9 cellular contexts compared by ENCODE assay signal in genomic region chr3:100496711-100497261, GRCh38. TPM values are rescaled to one million over a fixed set of nuclear protein-coding genes. Genes with fewer than 3 reads are reported as not detected.
DNase-seq lines count a peak whose midpoint lies in the region; ATAC-seq and TF ChIP-seq lines count a peak whose summit lies in the region.
"Had no signal": no experiment of that assay in that cellular context is flagged by ENCODE, and none has a peak within 500 bp of the region (broad histone marks: within the 10 kb centered on the region; RNA-seq: fewer than 3 reads in every experiment).

No MANE protein-coding gene starts in this region.

- H3K4me3 Mint-ChIP-seq in osteocyte (ENCODE audit: unreplicated experiment), result no peak overlapping the region

- H2AK5ac ChIP-seq in neuronal stem cell (ENCODE audit: low read depth, low read length), result no peak overlapping the region

- no peaks in the 10 kb centered on the region for H3K9me3 Mint-ChIP-seq in osteocyte (ENCODE audit: unreplicated experiment)

- ATAC-seq in GM21447 (IDR thresholded peaks at IDR 0.05; ENCODE audit: unreplicated experiment) (peak; percentile 50), HG03520 (IDR thresholded peaks at IDR 0.05; ENCODE audit: unreplicated experiment) (peak; percentile 35), left cardiac atrium (no peak)

- H3K4ac ChIP-seq in neuronal stem cell (ENCODE audit: low read length), result no peak overlapping the region

- H2BK120ac ChIP-seq in neuronal stem cell (ENCODE audit: low read depth, low read length), result no peak overlapping the region

- no peak overlapping the region for H3K14ac ChIP-seq in neuronal stem cell (ENCODE audit: low read length)

- no peak overlapping the region for H3K4me2 ChIP-seq in neuronal stem cell (ENCODE audit: insufficient read depth, low read length, poor library complexity, severe bottlenecking)

- H3K23ac ChIP-seq in neuronal stem cell (ENCODE audit: low read depth, low read length, poor library complexity), result no peak overlapping the region

- H3K4me3 ChIP-seq in cardiac fibroblast (replicated peaks in 1 of 2; ENCODE audit: low read depth in 2 of 2, low read length in 2 of 2), result no peak overlapping the region
- no peak overlapping the region for H3K4me3 ChIP-seq in neuronal stem cell (ENCODE audit: low read length in 2 of 2)

- peaks cover 0 to 12% (median 0%) of the 10 kb centered on the region in 3 experiments for H3K27me3 ChIP-seq in neuronal stem cell (ENCODE audit: control insufficient read depth in 3 of 3, insufficient read depth in 3 of 3, low read depth in 1 of 3, low read length in 3 of 3)

- H2BK15ac ChIP-seq in neuronal stem cell (ENCODE audit: low read length), result no peak overlapping the region

- no peak overlapping the region for H2BK12ac ChIP-seq in neuronal stem cell (ENCODE audit: low read length)

- H3K4me1 ChIP-seq in neuronal stem cell (ENCODE audit: control insufficient read depth in 2 of 2, insufficient read depth in 1 of 2, low read depth in 1 of 2, low read length in 2 of 2), result peaks cover 0 to under 1% of the 10 kb centered on the region in 2 donors

- peaks cover 2% of the 10 kb centered on the region for H3K36me3 Mint-ChIP-seq in osteocyte (ENCODE audit: unreplicated experiment)

- no peaks in the 10 kb centered on the region for H3K9me3 ChIP-seq in neuronal stem cell (replicated peaks in 1 of 2; ENCODE audit: control insufficient read depth in 2 of 2, insufficient read depth in 1 of 2, low read depth in 1 of 2, low read length in 2 of 2)
- H3K9me3 ChIP-seq: Caco-2 had no signal

- peaks cover 28% of the 10 kb centered on the region for H3K4me1 Mint-ChIP-seq in osteocyte (ENCODE audit: unreplicated experiment)

- intact Hi-C loops in left cardiac atrium (cut with DNase I), result no loop called here

- H3K36me3 ChIP-seq in neuronal stem cell (replicated peaks in 1 of 2; ENCODE audit: control insufficient read depth in 2 of 2, insufficient read depth in 2 of 2, low read length in 2 of 2), result no peaks in the 10 kb centered on the region

- H4K8ac ChIP-seq in neuronal stem cell (ENCODE audit: low read depth, low read length), result no peak overlapping the region

- TF ChIP-seq CTCF in cardiac fibroblast (IDR thresholded peaks at IDR 0.05; ENCODE audit: low read depth, low read length) (no peak), osteocyte (IDR thresholded peaks at IDR 0.05) (no peak)

- no peak overlapping the region for H3K27ac Mint-ChIP-seq in osteocyte (ENCODE audit: unreplicated experiment)

- H3K27me3 Mint-ChIP-seq in osteocyte (ENCODE audit: unreplicated experiment), result no peaks in the 10 kb centered on the region

- no peak overlapping the region for H4K91ac ChIP-seq in neuronal stem cell (ENCODE audit: low read depth, low read length, poor library complexity)

- no peak overlapping the region for H3K27ac ChIP-seq in neuronal stem cell (replicated peaks; ENCODE audit: low read length)

- peak; percentile 40 for DNase-seq in AG20443 (ENCODE audit: low spot score)
- peak; percentile 69 to 87 for DNase-seq in cardiac fibroblast (ENCODE audit: low read depth in 2 of 2)
- no peak for DNase-seq in left cardiac atrium
- no peak for DNase-seq in osteocyte (ENCODE audit: extremely low spot score, unreplicated experiment)
- no peak for DNase-seq in neuronal stem cell (ENCODE audit: low spot score)
- no peak for DNase-seq in dermis blood vessel endothelial cell
- DNase-seq: Caco-2 had no signal

- H3K9ac ChIP-seq in neuronal stem cell (ENCODE audit: low read depth, low read length, poor library complexity), result no peak overlapping the region

- no peaks in the 10 kb centered on the region for H3K79me1 ChIP-seq in neuronal stem cell (ENCODE audit: low read depth, low read length)

- H3K18ac ChIP-seq in neuronal stem cell (ENCODE audit: low read length), result no peak overlapping the region

- H2AFZ ChIP-seq in neuronal stem cell (ENCODE audit: low read length), result no peak overlapping the region

- no peak overlapping the region for H2BK5ac ChIP-seq in neuronal stem cell (ENCODE audit: low read length)

RNA-seq across cellular contexts. Expression of gene TMEM45A, which starts 4.4 kb away (rescaled TPM):
- total RNA-seq in left cardiac atrium (10 to 100 TPM; 12.3 to 15.3 TPM), osteocyte (29.1 and 30.6 TPM in 2 replicates), dermis blood vessel endothelial cell (9.0 and 16.1 TPM in 2 replicates)
- 10.4 TPM for polyA plus RNA-seq in neuronal stem cell (2013, experiment 1 of 2)
- 10.0 TPM for polyA plus RNA-seq in neuronal stem cell (2013, experiment 2 of 2)

Comparison
In these comparisons a context has a peak if more than half of its experiments do, and no peak if none do; other contexts are left out.
1. DNase-seq: peak in AG20443 (single experiment) and cardiac fibroblast (2 of 2); none in left cardiac atrium (single experiment), osteocyte (single experiment), neuronal stem cell (single experiment) and dermis blood vessel endothelial cell (single experiment).
2. ATAC-seq: peak in GM21447 (single experiment) and HG03520 (single experiment); none in left cardiac atrium (0 of 2).